ENCODE assay signal across 9 cellular contexts in the genomic region with DNA sequence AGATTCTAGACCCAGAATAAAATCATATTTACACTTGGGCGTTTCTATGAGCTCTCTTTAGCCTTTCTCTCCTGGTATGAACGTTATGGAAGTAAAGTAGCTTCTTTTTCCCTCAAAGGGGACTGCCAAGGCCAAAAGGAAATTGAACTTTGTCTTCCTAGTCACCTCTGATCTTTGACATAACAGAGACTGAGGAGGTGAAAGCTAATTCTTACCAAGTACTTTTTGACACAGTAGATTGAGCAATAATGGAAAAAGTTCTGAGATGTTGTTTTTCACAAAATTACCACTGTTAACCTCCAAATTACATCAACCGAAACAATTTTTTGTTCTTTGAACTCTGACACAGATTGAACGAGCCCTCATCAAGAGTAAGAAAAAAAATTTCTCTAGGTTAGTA.
"Had no signal": no experiment of that assay in that cellular context is flagged by ENCODE, and none has a peak within 500 bp of the region (broad histone marks: within the 10 kb centered on the region; RNA-seq: fewer than 3 reads in every experiment).

No MANE protein-coding gene starts in this region.

- H3K4me2 ChIP-seq: GM23338 had no signal

- H3K27ac ChIP-seq: HL-60 had no signal

- H3K4me3 ChIP-seq: GM23338, K562 had no signal

- FAIRE-seq: H1, H54, K562 had no signal

- ATAC-seq: GM23338, K562 had no signal

- H2AFZ ChIP-seq: GM23338 had no signal

- DNase-seq: H9, HCEC 1CT, IMR-90, KG1 had no signal
